In genomic region chr10:76086571-76087260, GRCh38 we compare ENCODE assay signal across 8 cellular contexts.
DNase-seq lines count a peak whose midpoint lies in the region; ATAC-seq and TF ChIP-seq lines count a peak whose summit lies in the region.

No MANE protein-coding gene starts in this region.

- TF ChIP-seq CTCF in AG04449 (IDR thresholded peaks at IDR 0.05; ENCODE audit: insufficient read depth, low read length, missing control alignments), result peak; percentile 28
- peak; percentile 31; the same call in 1 of the 2 replicates for TF ChIP-seq CTCF in MM.1S (IDR thresholded peaks at IDR 0.05; ENCODE audit: low read length)

- no peak overlapping the region for H3K4me2 ChIP-seq in MM.1S (ENCODE audit: low read depth, low read length)

- no peaks in the 10 kb centered on the region for H3K79me2 ChIP-seq in MM.1S (ENCODE audit: low read length)

- H3K9ac ChIP-seq in MM.1S (ENCODE audit: low read length) (no peak overlapping the region), adipocyte (ENCODE audit: low read length) (peak overlapping the region; percentile 27)

- H4K20me1 ChIP-seq in MM.1S (ENCODE audit: insufficient read depth, low read length), result no peaks in the 10 kb centered on the region

- POLR2A ChIA-PET in AG04449 (lab: Yijun Ruan, JAX), result interaction anchor here (0.6 to 1.3 kb wide), 3 partner anchors 116 to 685 kb away, joined by 3 read pairs; partner anchors contain the start of gene ZNF503

- H3K27ac ChIP-seq in MM.1S (ENCODE audit: low read length), result no peak overlapping the region

- H2AFZ ChIP-seq in MM.1S (ENCODE audit: low read length), result no peak overlapping the region

- H3K4me1 ChIP-seq in MM.1S (ENCODE audit: low read length), result no peaks in the 10 kb centered on the region
- H3K4me1 ChIP-seq in adipocyte (ENCODE audit: control insufficient read depth, insufficient read depth, low read length), result peaks cover 22% of the 10 kb centered on the region

- no peaks in the 10 kb centered on the region for H3K9me3 ChIP-seq in MM.1S (replicated peaks; ENCODE audit: insufficient read depth, low read length)
- H3K9me3 ChIP-seq in adipocyte (ENCODE audit: control insufficient read depth, low read length), result no peaks in the 10 kb centered on the region

- DNase-seq in AG04449 (ENCODE audit: low read depth, low spot score) (no peak), MM.1S (no peak), adipocyte (ENCODE audit: low read depth) (peak; percentile 38), left kidney (ENCODE audit: low read depth, low spot score) (peak; percentile 90), NCI-H2029 (lab: John Stamatoyannopoulos, UW) (no peak)

- ATAC-seq in GM18511 (IDR thresholded peaks at IDR 0.05; ENCODE audit: unreplicated experiment) (peak; percentile 84), HG03039 (IDR thresholded peaks at IDR 0.05; ENCODE audit: unreplicated experiment) (no peak), GM21619 (IDR thresholded peaks at IDR 0.05; ENCODE audit: unreplicated experiment) (no peak)

- no peaks in the 10 kb centered on the region for H3K9me2 ChIP-seq in MM.1S (replicated peaks; ENCODE audit: insufficient read depth, low read length)

- H3K4me3 ChIP-seq in AG04449 (ENCODE audit: low read depth, low read length) (no peak overlapping the region), MM.1S (ENCODE audit: low read length) (no peak overlapping the region), adipocyte (ENCODE audit: low read length) (no peak overlapping the region)

- no peaks in the 10 kb centered on the region for H3F3A ChIP-seq in MM.1S (ENCODE audit: insufficient read depth, low read length)

- H3K27me3 ChIP-seq in MM.1S (replicated peaks; ENCODE audit: insufficient read depth, low read length), result no peaks in the 10 kb centered on the region
- no peaks in the 10 kb centered on the region for H3K27me3 ChIP-seq in adipocyte (replicated peaks; ENCODE audit: control insufficient read depth, insufficient read depth, low read length)

- H3K36me3 ChIP-seq in MM.1S (replicated peaks; ENCODE audit: insufficient read depth, low read length) (no peaks in the 10 kb centered on the region), adipocyte (ENCODE audit: control insufficient read depth, insufficient read depth, low read length, severe bottlenecking) (no peaks in the 10 kb centered on the region)

- CTCF ChIA-PET in AG04449 (lab: Yijun Ruan, JAX), result interaction anchor here (0.9 to 1.0 kb wide), 3 partner anchors 14 to 31 kb away, joined by 3 read pairs; no protein-coding TSS in a partner anchor

Comparison
In these comparisons a context has a peak if more than half of its experiments do, and no peak if none do; other contexts are left out.
1. DNase-seq: peak in adipocyte (single experiment) and left kidney (single experiment); none in AG04449 (single experiment), MM.1S (single experiment) and NCI-H2029 (single experiment).